11 cellular contexts compared by ENCODE assay signal in the genomic region with DNA sequence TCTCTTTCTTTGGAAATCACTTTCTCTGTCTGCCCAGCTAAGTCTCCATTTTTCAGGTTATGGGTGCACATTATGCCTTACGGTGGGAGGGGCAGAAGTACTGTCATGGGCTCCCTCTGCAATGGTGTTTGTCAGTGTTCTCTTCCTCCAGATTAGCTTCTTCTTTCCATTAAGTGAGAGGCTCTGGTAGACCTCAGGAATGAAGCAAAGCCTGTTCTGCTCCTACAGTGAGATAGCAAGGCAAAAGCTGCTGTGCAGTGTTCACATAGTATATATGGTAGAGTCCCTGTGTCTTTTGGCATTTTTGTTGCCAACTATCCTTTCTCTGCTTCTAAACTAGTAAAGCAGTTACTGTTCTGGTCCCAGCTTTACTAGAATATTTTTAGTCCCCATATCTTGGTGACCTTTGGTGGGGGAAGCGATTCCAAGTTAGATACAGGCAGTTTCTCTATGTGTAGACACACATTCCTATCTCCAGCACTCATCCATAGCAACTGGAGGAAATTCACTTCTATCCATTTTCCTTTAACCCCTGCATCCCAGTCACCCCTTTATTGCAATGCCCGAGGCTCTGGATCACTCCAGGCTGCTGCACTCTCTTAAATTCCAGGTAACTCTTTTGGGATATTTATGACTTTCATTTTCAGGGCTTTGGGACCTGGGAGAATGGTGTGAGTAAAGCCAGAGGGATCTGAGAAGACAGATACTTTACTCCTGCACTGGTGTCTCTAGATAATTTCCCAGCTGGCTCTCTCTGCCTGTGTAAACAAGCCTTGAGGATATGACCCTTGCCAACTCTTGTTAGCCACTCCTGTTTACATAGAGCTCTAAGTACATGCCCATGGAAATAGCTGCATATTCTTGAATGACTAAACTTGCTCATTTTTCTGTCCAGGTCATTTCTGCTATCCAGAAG.
A peak's percentile ranks its signal among the peaks of the same experiment; 100 is the strongest.
DNase-seq lines count a peak whose midpoint lies in the region; ATAC-seq and TF ChIP-seq lines count a peak whose summit lies in the region.
"Had no signal": no experiment of that assay in that cellular context is flagged by ENCODE, and none has a peak within 500 bp of the region (broad histone marks: within the 10 kb centered on the region; RNA-seq: fewer than 3 reads in every experiment).

No MANE protein-coding gene starts in this region.

- DNase-seq in NCI-H748 (lab: John Stamatoyannopoulos, UW; ENCODE audit: unreplicated experiment) (peak; percentile 46), NCI-H748 treated with DMSO at 0.1 percent for 48 hours (lab: John Stamatoyannopoulos, UW) (no peak), brain pericyte (ENCODE audit: low read depth, low spot score) (peak; percentile 49), left kidney (ENCODE audit: low read depth, low spot score) (peak; percentile 46), tibial artery (no peak)
- DNase-seq: activated CD4-positive, alpha-beta T cell treated with anti-CD3 and anti-CD28 coated beads for 48 hours; NCI-H2227 treated with DMSO at 0.1 percent for 48 hours had no signal

- no peak for TF ChIP-seq CTCF in tibial artery (IDR thresholded peaks at IDR 0.05)

- H3K4me1 ChIP-seq in tibial artery: peaks cover 0 to 32% (median 18%) of the 10 kb centered on the region in 4 donors

- intact Hi-C loops in tibial artery (cut with DNase I; ENCODE audit: low total_unique reads): no loop called here

- peak overlapping the region; percentile 39 to 51 for H3K27ac ChIP-seq in tibial artery
- H3K27ac ChIP-seq: neural progenitor cell had no signal

- H3K36me3 ChIP-seq in tibial artery: no peaks in the 10 kb centered on the region
- H3K36me3 ChIP-seq: neural progenitor cell had no signal

- H3K27me3 ChIP-seq in tibial artery: no peaks in the 10 kb centered on the region
- H3K27me3 ChIP-seq: neural progenitor cell had no signal

- H3K9me3 ChIP-seq in tibial artery: no peaks in the 10 kb centered on the region

- ATAC-seq in HG03521 (IDR thresholded peaks at IDR 0.05; ENCODE audit: unreplicated experiment): no peak
- ATAC-seq in GM19035 (IDR thresholded peaks at IDR 0.05; ENCODE audit: unreplicated experiment): no peak
- ATAC-seq in HG03457 (IDR thresholded peaks at IDR 0.05; ENCODE audit: unreplicated experiment): no peak

- H3K4me3 ChIP-seq in tibial artery: no peak overlapping the region
- H3K4me3 ChIP-seq: neural progenitor cell had no signal

Comparison
In these comparisons a context has a peak if more than half of its experiments do, and no peak if none do; other contexts are left out.
1. DNase-seq: peak in NCI-H748 (single experiment), brain pericyte (single experiment) and left kidney (single experiment); none in NCI-H748 treated with DMSO at 0.1 percent for 48 hours (single experiment) and tibial artery (0 of 2).